Comparison of ENCODE assay signal across 29 cellular contexts in the genomic region with DNA sequence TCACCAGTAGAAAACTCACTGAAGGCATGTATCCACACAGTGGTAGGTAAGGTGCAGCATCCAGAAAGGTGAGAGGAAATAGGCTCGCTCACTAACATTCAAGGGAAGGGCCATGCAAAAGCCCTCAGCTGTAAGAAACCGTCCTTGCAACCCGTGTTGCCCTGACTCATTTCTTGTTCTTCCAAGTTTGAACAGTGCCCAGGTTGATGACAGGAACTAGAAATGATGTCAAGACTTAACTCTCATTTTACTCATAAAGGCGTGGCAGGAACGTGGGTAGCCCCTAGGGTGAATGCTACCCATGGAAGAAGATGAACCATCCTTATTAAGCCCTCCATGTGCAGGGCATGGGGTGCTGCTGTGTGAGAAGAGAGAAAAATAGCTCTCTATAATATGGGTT.
DNase-seq lines count a peak whose midpoint lies in the region; ATAC-seq and TF ChIP-seq lines count a peak whose summit lies in the region.
"Had no signal": no experiment of that assay in that cellular context is flagged by ENCODE, and none has a peak within 500 bp of the region (broad histone marks: within the 10 kb centered on the region; RNA-seq: fewer than 3 reads in every experiment).

No MANE protein-coding gene starts in this region.

- H3K36me3 Mint-ChIP-seq in activated CD8-positive, alpha-beta T cell treated with anti-CD3 and anti-CD28 coated beads for 36 hours (ENCODE audit: low read depth): no peaks in the 10 kb centered on the region
- H3K36me3 Mint-ChIP-seq in activated CD8-positive, alpha-beta T cell treated with anti-CD3 and anti-CD28 coated beads, Interleukin-2, amount 10 ng/mL, durations not matched to agents 7 days and 5 days (ENCODE audit: low read depth): no peaks in the 10 kb centered on the region
- H3K36me3 Mint-ChIP-seq in activated T-helper 17 cell treated with anti-CD3 and anti-CD28 coated beads, Interleukin-2, amount 50 U/mL, for 72 hours (ENCODE audit: low read depth): no peaks in the 10 kb centered on the region
- H3K36me3 Mint-ChIP-seq: activated naive CD4-positive, alpha-beta T cell treated with anti-CD3 and anti-CD28 coated beads, Interleukin-2, amount 10 ng/mL, durations not matched to agents 7 days and 5 days; CD4-positive, alpha-beta memory T cell had no signal

- H3K27ac Mint-ChIP-seq in activated CD8-positive, alpha-beta T cell treated with anti-CD3 and anti-CD28 coated beads for 36 hours: no peak overlapping the region
- H3K27ac Mint-ChIP-seq in activated CD8-positive, alpha-beta T cell treated with anti-CD3 and anti-CD28 coated beads, Interleukin-2, amount 10 ng/mL, durations not matched to agents 7 days and 5 days: no peak overlapping the region
- H3K27ac Mint-ChIP-seq in activated T-helper 17 cell treated with anti-CD3 and anti-CD28 coated beads, Interleukin-2, amount 50 U/mL, for 72 hours: no peak overlapping the region
- H3K27ac Mint-ChIP-seq: activated naive CD4-positive, alpha-beta T cell treated with anti-CD3 and anti-CD28 coated beads, Interleukin-2, amount 10 ng/mL, durations not matched to agents 7 days and 5 days; CD4-positive, alpha-beta memory T cell had no signal

- ATAC-seq in activated CD8-positive, alpha-beta T cell treated with anti-CD3 and anti-CD28 coated beads for 36 hours: peak; percentile 39
- no peak for ATAC-seq in activated CD8-positive, alpha-beta T cell treated with anti-CD3 and anti-CD28 coated beads, Interleukin-2, amount 10 ng/mL, durations not matched to agents 7 days and 5 days
- ATAC-seq in activated T-helper 17 cell treated with anti-CD3 and anti-CD28 coated beads, Interleukin-2, amount 50 U/mL, for 72 hours (replicated peaks): peak; percentile 99
- ATAC-seq in left lung: peak; percentile 21
- ATAC-seq in GM21390 (IDR thresholded peaks at IDR 0.05; ENCODE audit: unreplicated experiment): no peak
- ATAC-seq: A549 had no signal

- H3K4me1 Mint-ChIP-seq in activated CD8-positive, alpha-beta T cell treated with anti-CD3 and anti-CD28 coated beads for 36 hours (ENCODE audit: low read depth): no peaks in the 10 kb centered on the region
- H3K4me1 Mint-ChIP-seq in activated CD8-positive, alpha-beta T cell treated with anti-CD3 and anti-CD28 coated beads, Interleukin-2, amount 10 ng/mL, durations not matched to agents 7 days and 5 days (ENCODE audit: low read depth): peaks cover 3% of the 10 kb centered on the region
- H3K4me1 Mint-ChIP-seq in activated T-helper 17 cell treated with anti-CD3 and anti-CD28 coated beads, Interleukin-2, amount 50 U/mL, for 72 hours: peaks cover 4% of the 10 kb centered on the region
- H3K4me1 Mint-ChIP-seq: activated naive CD4-positive, alpha-beta T cell treated with anti-CD3 and anti-CD28 coated beads, Interleukin-2, amount 10 ng/mL, durations not matched to agents 7 days and 5 days; CD4-positive, alpha-beta memory T cell; neural crest cell had no signal

- CTCF ChIA-PET in activated CD8-positive, alpha-beta T cell treated with anti-CD3 and anti-CD28 coated beads for 36 hours (lab: Charles Lee): interaction anchor here (1.0 to 1.3 kb wide), 2 partner anchors 13 to 64 kb away, joined by 3 read pairs; no protein-coding TSS in a partner anchor
- CTCF ChIA-PET in activated CD8-positive, alpha-beta T cell treated with anti-CD3 and anti-CD28 coated beads, Interleukin-2, amount 10 ng/mL, durations not matched to agents 7 days and 5 days (lab: Charles Lee): interaction anchor here (2.9 kb wide), 1 partner anchor 12 kb away, joined by 10 read pairs; no protein-coding TSS in a partner anchor

- POLR2A ChIA-PET in activated CD8-positive, alpha-beta T cell treated with anti-CD3 and anti-CD28 coated beads for 36 hours (lab: Charles Lee): no interaction called here
- POLR2A ChIA-PET in activated CD8-positive, alpha-beta T cell treated with anti-CD3 and anti-CD28 coated beads, Interleukin-2, amount 10 ng/mL, durations not matched to agents 7 days and 5 days (lab: Charles Lee): no interaction called here

- intact Hi-C loops in activated CD8-positive, alpha-beta T cell treated with anti-CD3 and anti-CD28 coated beads for 36 hours (cut with micrococcal nuclease): no loop called here
- intact Hi-C loops in left lung (cut with DNase I): no loop called here

- H3K27me3 ChIP-seq in left lung: no peaks in the 10 kb centered on the region
- H3K27me3 ChIP-seq: stomach, thyroid gland, vagina had no signal

- no peaks in the 10 kb centered on the region for H3K9me3 Mint-ChIP-seq in activated CD8-positive, alpha-beta T cell treated with anti-CD3 and anti-CD28 coated beads for 36 hours
- no peaks in the 10 kb centered on the region for H3K9me3 Mint-ChIP-seq in activated CD8-positive, alpha-beta T cell treated with anti-CD3 and anti-CD28 coated beads, Interleukin-2, amount 10 ng/mL, durations not matched to agents 7 days and 5 days (ENCODE audit: insufficient read depth)
- H3K9me3 Mint-ChIP-seq in activated T-helper 17 cell treated with anti-CD3 and anti-CD28 coated beads, Interleukin-2, amount 50 U/mL, for 72 hours: no peaks in the 10 kb centered on the region
- H3K9me3 Mint-ChIP-seq: activated naive CD4-positive, alpha-beta T cell treated with anti-CD3 and anti-CD28 coated beads, Interleukin-2, amount 10 ng/mL, durations not matched to agents 7 days and 5 days; activated T-cell treated with anti-CD3 and anti-CD28 coated beads, Interleukin-2, amount 50 U/mL, for 4 hours; CD4-positive, alpha-beta memory T cell had no signal

- no peaks in the 10 kb centered on the region for H3K36me3 ChIP-seq in left lung
- H3K36me3 ChIP-seq: stomach, thyroid gland, vagina, WERI-Rb-1 had no signal

- H3K4me1 ChIP-seq in left lung: no peaks in the 10 kb centered on the region
- H3K4me1 ChIP-seq: A549, parathyroid adenoma, vagina had no signal

- TF ChIP-seq CTCF in activated CD8-positive, alpha-beta T cell treated with anti-CD3 and anti-CD28 coated beads for 36 hours (IDR thresholded peaks at IDR 0.05): no peak
- no peak for TF ChIP-seq CTCF in left lung (IDR thresholded peaks at IDR 0.05)

- no peak for DNase-seq in activated CD8-positive, alpha-beta T cell treated with anti-CD3 and anti-CD28 coated beads for 36 hours
- no peak for DNase-seq in activated CD8-positive, alpha-beta T cell treated with anti-CD3 and anti-CD28 coated beads, Interleukin-2, amount 10 ng/mL, durations not matched to agents 7 days and 5 days
- peak; percentile 22 for DNase-seq in HPDE6-E6E7 (ENCODE audit: extremely low spot score)
- no peak for DNase-seq in left lung
- no peak for DNase-seq in DMS79 treated with DMSO at 0.1 percent for 48 hours (lab: John Stamatoyannopoulos, UW)
- no peak for DNase-seq in T-helper 9 cell
- DNase-seq: activated CD8-positive, alpha-beta memory T cell treated with anti-CD3 and anti-CD28 coated beads for 24 hours; activated naive CD4-positive, alpha-beta T cell treated with anti-CD3 and anti-CD28 coated beads, Interleukin-2, amount 10 ng/mL, durations not matched to agents 7 days and 5 days; activated T-cell treated with anti-CD3 and anti-CD28 coated beads, Interleukin-2, amount 50 U/mL, for 4 hours; AML-193; amygdala; CD4-positive, alpha-beta memory T cell; effector CD4-positive, alpha-beta T cell; EL; erythroblast; GOT3; left cardiac atrium; NCI-H2107; NCI-H774; SHP77; stomach; thyroid gland; WERI-Rb-1 had no signal

- no peak overlapping the region for H3K4me3 Mint-ChIP-seq in activated CD8-positive, alpha-beta T cell treated with anti-CD3 and anti-CD28 coated beads for 36 hours
- no peak overlapping the region for H3K4me3 Mint-ChIP-seq in activated CD8-positive, alpha-beta T cell treated with anti-CD3 and anti-CD28 coated beads, Interleukin-2, amount 10 ng/mL, durations not matched to agents 7 days and 5 days
- no peak overlapping the region for H3K4me3 Mint-ChIP-seq in activated T-helper 17 cell treated with anti-CD3 and anti-CD28 coated beads, Interleukin-2, amount 50 U/mL, for 72 hours
- H3K4me3 Mint-ChIP-seq: activated naive CD4-positive, alpha-beta T cell treated with anti-CD3 and anti-CD28 coated beads, Interleukin-2, amount 10 ng/mL, durations not matched to agents 7 days and 5 days; activated T-cell treated with anti-CD3 and anti-CD28 coated beads, Interleukin-2, amount 50 U/mL, for 4 hours; CD4-positive, alpha-beta memory T cell; neural crest cell had no signal

- H3K9me3 ChIP-seq in left lung: no peaks in the 10 kb centered on the region
- H3K9me3 ChIP-seq: A549, stomach, thyroid gland, vagina had no signal

- no peak overlapping the region for H3K27ac ChIP-seq in left lung
- H3K27ac ChIP-seq: A549, parathyroid adenoma, stomach, vagina, WERI-Rb-1 had no signal

- no peak overlapping the region for H3K4me3 ChIP-seq in left lung
- H3K4me3 ChIP-seq: A549, stomach, thyroid gland, vagina had no signal

- no peaks in the 10 kb centered on the region for H3K27me3 Mint-ChIP-seq in activated CD8-positive, alpha-beta T cell treated with anti-CD3 and anti-CD28 coated beads for 36 hours
- H3K27me3 Mint-ChIP-seq in activated CD8-positive, alpha-beta T cell treated with anti-CD3 and anti-CD28 coated beads, Interleukin-2, amount 10 ng/mL, durations not matched to agents 7 days and 5 days (ENCODE audit: low read depth): peaks cover 12% of the 10 kb centered on the region
- peaks cover 3% of the 10 kb centered on the region for H3K27me3 Mint-ChIP-seq in activated T-helper 17 cell treated with anti-CD3 and anti-CD28 coated beads, Interleukin-2, amount 50 U/mL, for 72 hours

Comparison
In these comparisons a context has a peak if more than half of its experiments do, and no peak if none do; other contexts are left out.
1. ATAC-seq: peak in activated CD8-positive, alpha-beta T cell treated with anti-CD3 and anti-CD28 coated beads for 36 hours (single experiment), activated T-helper 17 cell treated with anti-CD3 and anti-CD28 coated beads, Interleukin-2, amount 50 U/mL, for 72 hours (single experiment) and left lung (single experiment); none in activated CD8-positive, alpha-beta T cell treated with anti-CD3 and anti-CD28 coated beads, Interleukin-2, amount 10 ng/mL, durations not matched to agents 7 days and 5 days (single experiment) and GM21390 (single experiment).